7 cellular contexts compared by ENCODE assay signal in genomic region chr2:87531968-87532712, GRCh38.
DNase-seq lines count a peak whose midpoint lies in the region; ATAC-seq, FAIRE-seq and TF ChIP-seq lines count a peak whose summit lies in the region.
"Not testable (repeated sequence)": the region's sequence is repeated elsewhere in the genome, so short reads cannot be mapped to it uniquely, and the experiment has no call there.

No MANE protein-coding gene starts in this region.

- not testable (repeated sequence) for H3K9me3 ChIP-seq in CD4-positive, alpha-beta memory T cell (ENCODE audit: control insufficient read depth in 1 of 2, low read length in 2 of 2); PC-3 (ENCODE audit: low read length); K562 (replicated peaks; ENCODE audit: control insufficient read depth, insufficient read depth, low read depth, low read length)

- not testable (repeated sequence) for BruUV-seq in PC-3 (replicated peaks; lab: Mats Ljungman, UMichigan); K562 (replicated peaks; lab: Mats Ljungman, UMichigan)

- H4K20me1 ChIP-seq in PC-3 (ENCODE audit: low read length); K562 (replicated peaks; ENCODE audit: control insufficient read depth, insufficient read depth, low read length): not testable (repeated sequence)

- in situ Hi-C loops in K562 (cut with MboI) = not testable (repeated sequence)

- not testable (repeated sequence) for H3K9me3 Mint-ChIP-seq in CD4-positive, alpha-beta memory T cell; activated T-cell treated with anti-CD3 and anti-CD28 coated beads, Interleukin-2, amount 50 U/mL, for 4 hours; naive B cell; osteocyte (ENCODE audit: unreplicated experiment)

- ATAC-seq in PC-3 (peak; percentile 76), K562 (peak; percentile 22; the same call in 1 of the 3 replicates), left colon (peak; percentile 52), naive B cell (ENCODE audit: low read depth in 2 of 2) (peak in 1 of 2 donors; percentile 54)
- ATAC-seq in activated T-cell treated with anti-CD3 and anti-CD28 coated beads, Interleukin-2, amount 50 U/mL, for 4 hours = not testable (repeated sequence)

- H3K9me2 ChIP-seq in PC-3 (replicated peaks; ENCODE audit: low read length) = not testable (repeated sequence)

- not testable (repeated sequence) for H3K36me3 ChIP-seq in CD4-positive, alpha-beta memory T cell (ENCODE audit: insufficient read depth, low read length); PC-3 (ENCODE audit: low read depth, low read length); K562 (ENCODE audit: control insufficient read depth, insufficient read depth, low read length)

- H3K36me3 Mint-ChIP-seq in CD4-positive, alpha-beta memory T cell; activated T-cell treated with anti-CD3 and anti-CD28 coated beads, Interleukin-2, amount 50 U/mL, for 4 hours (ENCODE audit: insufficient read depth); naive B cell; osteocyte (ENCODE audit: unreplicated experiment): not testable (repeated sequence)

- WGBS in K562 (ENCODE audit: insufficient coverage, low coverage, missing lambda C conversion rate) = 20% methylated on average over 4 of the region's 7 CpGs

- not testable (repeated sequence) for FAIRE-seq in K562 (lab: Jason Lieb, UNC)

- peaks cover 4 to 36% (median 11%) of the 10 kb centered on the region in 4 donors for H3K4me1 Mint-ChIP-seq in CD4-positive, alpha-beta memory T cell
- peaks cover 38% of the 10 kb centered on the region for H3K4me1 Mint-ChIP-seq in activated T-cell treated with anti-CD3 and anti-CD28 coated beads, Interleukin-2, amount 50 U/mL, for 4 hours (ENCODE audit: low read depth)
- peaks cover 0 to 33% (median 6%) of the 10 kb centered on the region in 3 donors for H3K4me1 Mint-ChIP-seq in naive B cell
- H3K4me1 Mint-ChIP-seq in osteocyte (ENCODE audit: unreplicated experiment) = peaks cover 15% of the 10 kb centered on the region

- not testable (repeated sequence) for H3K9me1 ChIP-seq in K562 (ENCODE audit: control insufficient read depth, insufficient read depth, low read length)

- not testable (repeated sequence) for H3K4me1 ChIP-seq in CD4-positive, alpha-beta memory T cell (ENCODE audit: insufficient read depth, low read length); PC-3 (ENCODE audit: insufficient read depth, low read length); K562 (replicated peaks in 1 of 2; ENCODE audit: control insufficient read depth in 2 of 2, insufficient read depth in 2 of 2, low read length in 2 of 2)

- H2AFZ ChIP-seq in PC-3 (ENCODE audit: low read length); K562 (ENCODE audit: low read depth, low read length): not testable (repeated sequence)

- not testable (repeated sequence) for H3K4me3 ChIP-seq in CD4-positive, alpha-beta memory T cell (ENCODE audit: low read length in 2 of 2); PC-3 (ENCODE audit: low read length); K562

- not testable (repeated sequence) for H3K27me3 Mint-ChIP-seq in CD4-positive, alpha-beta memory T cell; activated T-cell treated with anti-CD3 and anti-CD28 coated beads, Interleukin-2, amount 50 U/mL, for 4 hours (ENCODE audit: low read depth); naive B cell; osteocyte (ENCODE audit: unreplicated experiment)

- intact Hi-C loops in CD4-positive, alpha-beta memory T cell (cut with micrococcal nuclease); PC-3 (cut with micrococcal nuclease); K562 (cut with micrococcal nuclease); left colon (cut with DNase I, micrococcal nuclease): not testable (repeated sequence)

- TF ChIP-seq CTCF in PC-3 (conservative IDR thresholded peaks at IDR 0.05; ENCODE audit: low read depth, low read length); K562 (IDR thresholded peaks at IDR 0.05 in 2 of 3, conservative IDR thresholded peaks at IDR 0.05 in 1 of 3; ENCODE audit: insufficient read depth in 2 of 3, low read depth in 1 of 3, low read length in 3 of 3); osteocyte (IDR thresholded peaks at IDR 0.05): not testable (repeated sequence)

- H3K79me2 ChIP-seq in PC-3 (ENCODE audit: low read length) = not testable (repeated sequence)
- peaks cover 11% of the 10 kb centered on the region for H3K79me2 ChIP-seq in K562 (ENCODE audit: control insufficient read depth, insufficient read depth, low read length)

- not testable (repeated sequence) for H3K27me3 ChIP-seq in CD4-positive, alpha-beta memory T cell (ENCODE audit: insufficient read depth, low read length); PC-3 (ENCODE audit: low read length); K562 (ENCODE audit: control insufficient read depth in 2 of 2, insufficient read depth in 2 of 2, low read length in 2 of 2)

- H3K27ac ChIP-seq in CD4-positive, alpha-beta memory T cell (ENCODE audit: low read depth, low read length); PC-3 (ENCODE audit: low read length); K562 (ENCODE audit: extremely low read depth, low read depth, low read length): not testable (repeated sequence)

- CTCF ChIA-PET in CD4-positive, alpha-beta memory T cell (lab: Charles Lee; ENCODE audit: partially characterized antibody); PC-3 (lab: Charles Lee); K562 (lab: Yijun Ruan, JAX; ENCODE audit: low intra/inter-chr PET ratio): not testable (repeated sequence)

- not testable (repeated sequence) for H3K9ac ChIP-seq in PC-3 (ENCODE audit: low read length); K562 (ENCODE audit: insufficient read depth in 1 of 2, low read depth in 2 of 2, low read length in 2 of 2)

- not testable (repeated sequence) for H3K4me2 ChIP-seq in PC-3 (ENCODE audit: low read length); K562 (ENCODE audit: insufficient read depth, low read length)

- POLR2A ChIA-PET in CD4-positive, alpha-beta memory T cell (lab: Charles Lee; ENCODE audit: partially characterized antibody); PC-3 (lab: Charles Lee; ENCODE audit: unreplicated experiment); K562 (lab: Yijun Ruan, JAX): not testable (repeated sequence)

- TF ChIP-seq POLR2A in K562 (conservative IDR thresholded peaks at IDR 0.05) = not testable (repeated sequence)

- not testable (repeated sequence) for H3F3A ChIP-seq in PC-3 (ENCODE audit: low read length, unreplicated experiment)

- TF ChIP-seq RAD21 in K562 (CRISPR knock-in tag; conservative IDR thresholded peaks at IDR 0.05 in 1 of 2, IDR thresholded peaks at IDR 0.05 in 1 of 2) = not testable (repeated sequence)

- H3K4me3 Mint-ChIP-seq in CD4-positive, alpha-beta memory T cell = peak overlapping the region in 6 of 8 donors; percentile 11 to 79 (median 45)
- peak overlapping the region; percentile 54 for H3K4me3 Mint-ChIP-seq in activated T-cell treated with anti-CD3 and anti-CD28 coated beads, Interleukin-2, amount 50 U/mL, for 4 hours
- H3K4me3 Mint-ChIP-seq in naive B cell = peak overlapping the region in 1 of 8 donors; percentile 51
- H3K4me3 Mint-ChIP-seq in osteocyte (ENCODE audit: unreplicated experiment) = not testable (repeated sequence)

- peak in 1 of 5 donors; percentile 44 for DNase-seq in CD4-positive, alpha-beta memory T cell
- peak; percentile 20 for DNase-seq in PC-3
- not testable (repeated sequence) for DNase-seq in activated T-cell treated with anti-CD3 and anti-CD28 coated beads, Interleukin-2, amount 50 U/mL, for 4 hours; left colon; naive B cell
- DNase-seq in K562 (ENCODE audit: extremely low read depth in 1 of 4, low spot score in 3 of 4) = peak in 3 of 4 experiments; percentile 3 to 5 (median 5)
- DNase-seq in osteocyte (ENCODE audit: extremely low spot score, unreplicated experiment) = peak; percentile 4

- not testable (repeated sequence) for TF ChIP-seq EP300 in K562 (IDR thresholded peaks at IDR 0.05; ENCODE audit: low read length)

- peak overlapping the region in 6 of 7 donors; percentile 63 to 92 (median 84) for H3K27ac Mint-ChIP-seq in CD4-positive, alpha-beta memory T cell
- H3K27ac Mint-ChIP-seq in naive B cell = peak overlapping the region in 5 of 6 donors; percentile 24 to 89 (median 59)
- peak overlapping the region; percentile 24 for H3K27ac Mint-ChIP-seq in osteocyte (ENCODE audit: unreplicated experiment)

TF ChIP-seq in K562, 482 proteins besides CTCF, POLR2A, EP300 and RAD21:
- 0 out of 2 replicates have a peak, but pooled peaks have one; percentile 21 for TF ChIP-seq RFX1 (IDR thresholded peaks at IDR 0.05)

Comparison
In these comparisons a context has a peak if more than half of its experiments do, and no peak if none do; other contexts are left out.
1. H3K27ac Mint-ChIP-seq: peak in every context shown above with its lines; median percentile 84 in CD4-positive, alpha-beta memory T cell; 59 in naive B cell; 24 in osteocyte.